Comparison of ENCODE assay signal across 11 cellular contexts in the genomic region with DNA sequence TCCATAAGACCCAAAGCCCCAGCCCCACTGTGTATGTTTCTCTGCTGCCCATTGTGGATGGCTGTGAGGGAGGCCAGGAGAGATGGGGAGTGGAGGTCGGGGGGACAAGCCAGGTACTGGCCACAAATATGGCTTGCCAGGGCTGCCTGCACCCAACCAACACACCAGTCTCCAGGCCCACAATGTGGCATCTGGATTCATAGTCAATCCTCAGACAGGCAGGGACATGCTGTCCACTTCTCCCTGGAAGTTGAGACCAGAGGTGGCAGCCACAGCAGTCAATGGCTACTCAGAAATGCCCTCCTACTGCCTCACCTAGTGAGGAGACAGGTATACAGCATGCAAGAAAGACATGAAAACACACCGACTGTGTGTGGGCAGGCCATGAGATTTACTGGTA.
DNase-seq lines count a peak whose midpoint lies in the region; ATAC-seq and TF ChIP-seq lines count a peak whose summit lies in the region.
"Had no signal": no experiment of that assay in that cellular context is flagged by ENCODE, and none has a peak within 500 bp of the region (broad histone marks: within the 10 kb centered on the region; RNA-seq: fewer than 3 reads in every experiment).

No MANE protein-coding gene starts in this region.

- H3K4me2 ChIP-seq in IMR-90 (ENCODE audit: low read depth, low read length) (no peak overlapping the region), mammary epithelial cell (ENCODE audit: insufficient read depth, low read depth, low read length) (peak overlapping the region; percentile 14), OCI-LY7 (ENCODE audit: low read length) (no peak overlapping the region)
- H3K4me2 ChIP-seq: BLaER1 had no signal

- no peak overlapping the region for H3K4me3 Mint-ChIP-seq in activated naive CD4-positive, alpha-beta T cell treated with anti-CD3 and anti-CD28 coated beads, Interleukin-2, amount 10 ng/mL, durations not matched to agents 7 days and 5 days

- H2AK9ac ChIP-seq in IMR-90 (replicated peaks; ENCODE audit: low read depth, low read length, poor library complexity) = peak overlapping the region; percentile 38

- H3K14ac ChIP-seq in IMR-90 (replicated peaks; ENCODE audit: low read depth, low read length) = peak overlapping the region; percentile 17

- H3K79me1 ChIP-seq in IMR-90 (ENCODE audit: low read depth in 1 of 2, low read length in 2 of 2) = peaks cover 71 to 98% of the 10 kb centered on the region in 2 experiments

- intact Hi-C loops in IMR-90 (cut with micrococcal nuclease) = loop anchor here (5.0 kb wide), 1 partner anchor 42 kb away; no protein-coding TSS in a partner anchor
- intact Hi-C loops in mammary epithelial cell (cut with micrococcal nuclease) = loop anchor here (2.0 to 5.0 kb wide), 3 partner anchors 44 to 82 kb away; no protein-coding TSS in a partner anchor
- intact Hi-C loops in right lobe of liver (cut with DNase I) = no loop called here
- intact Hi-C loops in OCI-LY7 (cut with micrococcal nuclease; ENCODE audit: unreplicated experiment) = no loop called here

- peak overlapping the region; percentile 89 for H2BK5ac ChIP-seq in IMR-90 (ENCODE audit: low read depth, low read length, poor library complexity, severe bottlenecking)

- H2BK15ac ChIP-seq in IMR-90 (ENCODE audit: low read depth, low read length) = peak overlapping the region; percentile 67; the same call in 2 of the 3 replicates

- DNase-seq in IMR-90 = no peak
- peak; percentile 49 for DNase-seq in mammary epithelial cell
- no peak for DNase-seq in right lobe of liver
- DNase-seq in substantia nigra (lab: John Stamatoyannopoulos, UW) = peak in 1 of 49 donors; percentile 26
- DNase-seq in OCI-LY7 (ENCODE audit: low spot score) = no peak
- DNase-seq in activated naive CD4-positive, alpha-beta T cell treated with anti-CD3 and anti-CD28 coated beads, Interleukin-2, amount 10 ng/mL, durations not matched to agents 7 days and 5 days = no peak
- DNase-seq in COLO668 (lab: John Stamatoyannopoulos, UW; ENCODE audit: unreplicated experiment) = no peak
- DNase-seq in left lobe of liver (ENCODE audit: low spot score) = no peak
- DNase-seq: activated T-cell treated with anti-CD3 and anti-CD28 coated beads for 4 hours, NCI-H2081 treated with DMSO at 0.1 percent for 48 hours had no signal

- peaks cover 49% of the 10 kb centered on the region for H3K4me1 ChIP-seq in IMR-90 (ENCODE audit: control insufficient read depth, insufficient read depth, low read length)
- peaks cover 68% of the 10 kb centered on the region for H3K4me1 ChIP-seq in mammary epithelial cell (ENCODE audit: insufficient read depth, low read length)
- peaks cover 0 to 29% (median 7%) of the 10 kb centered on the region in 4 donors for H3K4me1 ChIP-seq in right lobe of liver
- no peaks in the 10 kb centered on the region for H3K4me1 ChIP-seq in OCI-LY7 (ENCODE audit: insufficient read depth, low read length, poor library complexity, severe bottlenecking)

- no peak for TF ChIP-seq RAD21 in IMR-90 (IDR thresholded peaks at IDR 0.05; ENCODE audit: low read length)

- peak overlapping the region; percentile 74 for H2BK20ac ChIP-seq in IMR-90 (ENCODE audit: low read depth, low read length)

- POLR2A ChIA-PET in IMR-90 (lab: Charles Lee; ENCODE audit: unreplicated experiment) (no interaction called here), OCI-LY7 (lab: Charles Lee) (no interaction called here)

- H3K18ac ChIP-seq in IMR-90 (ENCODE audit: low read depth, low read length) = peak overlapping the region; percentile 76

- H4K91ac ChIP-seq in IMR-90 (ENCODE audit: insufficient read depth, low read depth, low read length) = peak overlapping the region; percentile 87

- peaks cover 49% of the 10 kb centered on the region for H3K79me2 ChIP-seq in mammary epithelial cell (ENCODE audit: insufficient read depth, low read length)
- no peaks in the 10 kb centered on the region for H3K79me2 ChIP-seq in OCI-LY7 (ENCODE audit: insufficient read depth, low read depth, low read length)

- TF ChIP-seq CTCF in IMR-90 (conservative IDR thresholded peaks at IDR 0.05; ENCODE audit: low read depth, low read length) = no peak
- peak in 1 of 2 donors; percentile 20 for TF ChIP-seq CTCF in mammary epithelial cell (conservative IDR thresholded peaks at IDR 0.05 in 1 of 2, IDR thresholded peaks at IDR 0.05 in 1 of 2; ENCODE audit: extremely low read depth in 1 of 2, insufficient read depth in 1 of 2, low read depth in 1 of 2, low read length in 2 of 2)
- no peak for TF ChIP-seq CTCF in right lobe of liver (IDR thresholded peaks at IDR 0.05)
- TF ChIP-seq CTCF in OCI-LY7 (conservative IDR thresholded peaks at IDR 0.05; ENCODE audit: low read length) = no peak

- no peaks in the 10 kb centered on the region for H3K9me3 ChIP-seq in IMR-90 (ENCODE audit: control insufficient read depth, insufficient read depth, low read length)
- no peaks in the 10 kb centered on the region for H3K9me3 ChIP-seq in mammary epithelial cell (replicated peaks; ENCODE audit: insufficient read depth, low read length)
- no peaks in the 10 kb centered on the region for H3K9me3 ChIP-seq in right lobe of liver
- H3K9me3 ChIP-seq in OCI-LY7 (ENCODE audit: low read length) = no peaks in the 10 kb centered on the region
- H3K9me3 ChIP-seq: BLaER1 had no signal

- peak overlapping the region; percentile 10 for H3K9ac ChIP-seq in IMR-90 (ENCODE audit: low read depth, low read length)
- peak overlapping the region; percentile 5 for H3K9ac ChIP-seq in mammary epithelial cell (ENCODE audit: insufficient read depth, low read length)
- H3K9ac ChIP-seq: BLaER1 had no signal

- CTCF ChIA-PET in IMR-90 (lab: Yijun Ruan, JAX) = no interaction called here
- CTCF ChIA-PET in mammary epithelial cell (lab: Charles Lee; ENCODE audit: low non-redundant PET) = interaction anchor here (0.6 kb wide), 1 partner anchor 47 kb away, joined by 3 read pairs; no protein-coding TSS in a partner anchor
- CTCF ChIA-PET in OCI-LY7 (lab: Charles Lee; ENCODE audit: unreplicated experiment) = no interaction called here
- CTCF ChIA-PET in activated naive CD4-positive, alpha-beta T cell treated with anti-CD3 and anti-CD28 coated beads, Interleukin-2, amount 10 ng/mL, durations not matched to agents 7 days and 5 days (lab: Charles Lee) = no interaction called here

- H3K27ac Mint-ChIP-seq in activated naive CD4-positive, alpha-beta T cell treated with anti-CD3 and anti-CD28 coated beads, Interleukin-2, amount 10 ng/mL, durations not matched to agents 7 days and 5 days = no peak overlapping the region

- peak overlapping the region; percentile 72 for H4K5ac ChIP-seq in IMR-90 (ENCODE audit: low read depth, low read length)

- peaks cover 20% of the 10 kb centered on the region for H4K20me1 ChIP-seq in IMR-90 (ENCODE audit: insufficient read depth, low read length)
- no peaks in the 10 kb centered on the region for H4K20me1 ChIP-seq in mammary epithelial cell (ENCODE audit: insufficient read depth, low read length)
- H4K20me1 ChIP-seq in OCI-LY7 (ENCODE audit: insufficient read depth, low read length) = no peaks in the 10 kb centered on the region
- H4K20me1 ChIP-seq: BLaER1 had no signal

- no peaks in the 10 kb centered on the region for H3K36me3 Mint-ChIP-seq in activated naive CD4-positive, alpha-beta T cell treated with anti-CD3 and anti-CD28 coated beads, Interleukin-2, amount 10 ng/mL, durations not matched to agents 7 days and 5 days

- H2BK120ac ChIP-seq in IMR-90 (ENCODE audit: low read depth, low read length) = peak overlapping the region; percentile 64

- H2AK5ac ChIP-seq in IMR-90 (ENCODE audit: low read depth, low read length) = peak overlapping the region; percentile 90

- peak overlapping the region; percentile 88 for H3K27ac ChIP-seq in IMR-90 (ENCODE audit: insufficient read depth, low read length)
- H3K27ac ChIP-seq in mammary epithelial cell (ENCODE audit: insufficient read depth, low read depth, low read length) = peak overlapping the region; percentile 77
- H3K27ac ChIP-seq in right lobe of liver = peak overlapping the region in 2 of 3 donors; percentile 29 to 51
- peak overlapping the region; percentile 96 for H3K27ac ChIP-seq in substantia nigra (ENCODE audit: low read depth, low read length, poor library complexity, severe bottlenecking)
- H3K27ac ChIP-seq in OCI-LY7 (ENCODE audit: low read depth, low read length, poor library complexity, severe bottlenecking) = no peak overlapping the region
- H3K27ac ChIP-seq: BLaER1 had no signal

- no CpG with 5 or more reads among the region's 2 CpGs for WGBS in IMR-90 (ENCODE audit: extremely low coverage in 2 of 2, insufficient read length in 1 of 2), 2 experiments
- WGBS in mammary epithelial cell (ENCODE audit: low coverage, missing lambda C conversion rate) = 28% methylated on average over 2 of the region's 2 CpGs
- no CpG with 5 or more reads among the region's 2 CpGs for WGBS in right lobe of liver (ENCODE audit: insufficient coverage, low coverage, low lambda C conversion rate, missing lambda C conversion rate)

- dilution Hi-C loops in IMR-90 (cut with HindIII; ENCODE audit: low sequenced_read_pairs, unreplicated experiment) = no loop called here
- dilution Hi-C loops in mammary epithelial cell (cut with HindIII; ENCODE audit: low sequenced_read_pairs) = no loop called here

- H3K4me3 ChIP-seq in IMR-90 (ENCODE audit: insufficient read depth, low read depth, low read length) (no peak overlapping the region), mammary epithelial cell (replicated peaks in 1 of 3; ENCODE audit: insufficient read depth in 1 of 3, low read depth in 2 of 3, low read length in 3 of 3) (no peak overlapping the region), right lobe of liver (no peak overlapping the region), OCI-LY7 (ENCODE audit: low read depth, low read length, poor library complexity, severe bottlenecking) (no peak overlapping the region)
- H3K4me3 ChIP-seq: BLaER1 had no signal

- H3K4me1 Mint-ChIP-seq in activated naive CD4-positive, alpha-beta T cell treated with anti-CD3 and anti-CD28 coated beads, Interleukin-2, amount 10 ng/mL, durations not matched to agents 7 days and 5 days = no peaks in the 10 kb centered on the region

- H2AFZ ChIP-seq in IMR-90 (replicated peaks; ENCODE audit: low read length, poor library complexity) (no peak overlapping the region), mammary epithelial cell (ENCODE audit: low read depth, low read length) (no peak overlapping the region), OCI-LY7 (ENCODE audit: low read length) (no peak overlapping the region)

- H3K4ac ChIP-seq in IMR-90 (ENCODE audit: low read depth, low read length) = peak overlapping the region; percentile 66

- H3K9me3 Mint-ChIP-seq in activated naive CD4-positive, alpha-beta T cell treated with anti-CD3 and anti-CD28 coated beads, Interleukin-2, amount 10 ng/mL, durations not matched to agents 7 days and 5 days = no peaks in the 10 kb centered on the region

- peaks cover 53% of the 10 kb centered on the region for H3K9me1 ChIP-seq in IMR-90 (ENCODE audit: insufficient read depth, low read length)

- peaks cover 8% of the 10 kb centered on the region for H3K27me3 Mint-ChIP-seq in activated naive CD4-positive, alpha-beta T cell treated with anti-CD3 and anti-CD28 coated beads, Interleukin-2, amount 10 ng/mL, durations not matched to agents 7 days and 5 days

- no TSS peak for BruUV-seq in IMR-90 (replicated peaks; lab: Mats Ljungman, UMichigan)
- BruUV-seq in mammary epithelial cell (replicated peaks; lab: Mats Ljungman, UMichigan) = no TSS peak
- BruUV-seq in OCI-LY7 (replicated peaks; lab: Mats Ljungman, UMichigan) = no TSS peak

- peak overlapping the region; percentile 9 for H3K23ac ChIP-seq in IMR-90 (ENCODE audit: low read depth, low read length)

- H3K27me3 ChIP-seq in IMR-90 (ENCODE audit: control insufficient read depth, insufficient read depth, low read length) = no peaks in the 10 kb centered on the region
- no peaks in the 10 kb centered on the region for H3K27me3 ChIP-seq in mammary epithelial cell (ENCODE audit: insufficient read depth, low read length)
- H3K27me3 ChIP-seq in right lobe of liver = no peaks in the 10 kb centered on the region
- H3K27me3 ChIP-seq: BLaER1 had no signal

- no peaks in the 10 kb centered on the region for H3K9me2 ChIP-seq in OCI-LY7 (ENCODE audit: insufficient read depth, low read length)

- TF ChIP-seq POLR2A in IMR-90 (IDR thresholded peaks at IDR 0.05; ENCODE audit: low read depth, low read length) (no peak), right lobe of liver (IDR thresholded peaks at IDR 0.05) (no peak)

- peak overlapping the region; percentile 46 to 52; a peak in 2 of 4 replicates for H4K8ac ChIP-seq in IMR-90 (ENCODE audit: low read depth in 2 of 2, low read length in 2 of 2)

- no peak for ATAC-seq in IMR-90 (ENCODE audit: low read depth)
- no peak for ATAC-seq in right lobe of liver
- ATAC-seq in left lobe of liver = no peak

- H3K56ac ChIP-seq in IMR-90 (ENCODE audit: extremely low read depth, insufficient read depth, low read length) = no peak overlapping the region

- H3K36me3 ChIP-seq in IMR-90 (ENCODE audit: control insufficient read depth, insufficient read depth, low read length) (peaks cover 33% of the 10 kb centered on the region), mammary epithelial cell (ENCODE audit: insufficient read depth, low read length) (peaks cover 3% of the 10 kb centered on the region), right lobe of liver (peaks cover 0 to 4% (median 0%) of the 10 kb centered on the region in 4 donors), OCI-LY7 (ENCODE audit: insufficient read depth, low read length) (no peaks in the 10 kb centered on the region)
- H3K36me3 ChIP-seq: BLaER1 had no signal

- in situ Hi-C loops in IMR-90 (cut with MboI; ENCODE audit: low sequenced_read_pairs) (no loop called here), mammary epithelial cell (cut with MboI; ENCODE audit: low sequenced_read_pairs in 2 of 2) (no loop called here)

Comparison
In these comparisons a context has a peak if more than half of its experiments do, and no peak if none do; other contexts are left out.
1. intact Hi-C loops: an anchor here in IMR-90 (5.0 kb wide) and mammary epithelial cell (2.0 to 5.0 kb wide); none called in right lobe of liver and OCI-LY7.